In the genomic region with DNA sequence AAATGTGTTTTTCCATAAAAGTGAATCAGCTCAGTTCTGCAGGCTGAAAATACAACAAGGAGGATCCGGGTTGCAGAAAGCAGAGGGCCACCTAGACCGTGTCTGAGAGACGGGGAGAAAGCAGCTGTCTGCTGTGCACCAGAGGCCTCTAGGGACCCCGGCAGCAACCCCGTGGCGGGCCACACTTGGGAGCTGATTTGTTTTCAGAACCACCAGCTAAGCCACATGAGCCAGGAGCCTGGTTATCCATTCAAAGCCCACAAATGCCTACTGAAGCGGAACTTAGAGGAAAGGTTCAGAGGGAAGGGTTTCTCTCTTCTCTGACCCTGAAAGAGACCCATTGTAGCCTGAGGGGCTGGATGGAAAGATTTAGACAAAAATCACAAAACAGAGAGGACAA, we compare ENCODE assay signal across 20 cellular contexts. TPM values are rescaled to one million over a fixed set of nuclear protein-coding genes. Genes with fewer than 3 reads are reported as not detected.
DNase-seq lines count a peak whose midpoint lies in the region; ATAC-seq, FAIRE-seq and TF ChIP-seq lines count a peak whose summit lies in the region.
"Had no signal": no experiment of that assay in that cellular context is flagged by ENCODE, and none has a peak within 500 bp of the region (broad histone marks: within the 10 kb centered on the region; RNA-seq: fewer than 3 reads in every experiment).

No MANE protein-coding gene starts in this region.

- H3K9me3 ChIP-seq in H1 (ENCODE audit: insufficient read depth in 2 of 2, low read depth in 1 of 2, low read length in 1 of 2) (no peaks in the 10 kb centered on the region), neuronal stem cell (replicated peaks in 1 of 2; ENCODE audit: control insufficient read depth in 2 of 2, insufficient read depth in 1 of 2, low read depth in 1 of 2, low read length in 2 of 2) (no peaks in the 10 kb centered on the region), heart right ventricle (no peaks in the 10 kb centered on the region)
- H3K9me3 ChIP-seq: neutrophil, testis had no signal

- TF ChIP-seq RAD21 in H1 (IDR thresholded peaks at IDR 0.05 in 1 of 2, conservative IDR thresholded peaks at IDR 0.05 in 1 of 2; ENCODE audit: low read depth in 2 of 2, low read length in 2 of 2), result no peak; a peak in 1 of 4 replicates

- WGBS in H1 (ENCODE audit: extremely low coverage in 1 of 2, insufficient coverage in 1 of 2, insufficient read length in 1 of 2, insufficient replicate concordance in 2 of 2, low coverage in 1 of 2, low lambda C conversion rate in 2 of 2, missing lambda C conversion rate in 1 of 2), 2 experiments, result 90% methylated on average over 7 of the region's 7 CpGs; no CpG with 5 or more reads in 1 of the 2 experiments
- WGBS in neuronal stem cell (ENCODE audit: extremely low coverage in 2 of 2, insufficient read length in 2 of 2, insufficient replicate concordance in 1 of 2), 2 donors, result no CpG with 5 or more reads among the region's 7 CpGs
- WGBS in heart right ventricle, 2 donors, result 80 to 83% methylated on average over 7 of the region's 7 CpGs

- H3K36me3 ChIP-seq in H1 (ENCODE audit: control insufficient read depth in 2 of 4, insufficient read depth in 4 of 4, low read length in 3 of 4) (no peaks in the 10 kb centered on the region), neuronal stem cell (replicated peaks in 1 of 2; ENCODE audit: control insufficient read depth in 2 of 2, insufficient read depth in 2 of 2, low read length in 2 of 2) (no peaks in the 10 kb centered on the region), heart right ventricle (no peaks in the 10 kb centered on the region)
- H3K36me3 ChIP-seq: neutrophil had no signal

- FAIRE-seq in H1 (lab: Jason Lieb, UNC), result no peak
- FAIRE-seq: astrocyte had no signal

- ATAC-seq in GM18861 (IDR thresholded peaks at IDR 0.05; ENCODE audit: unreplicated experiment) (peak; percentile 54), GM21360 (IDR thresholded peaks at IDR 0.05; ENCODE audit: unreplicated experiment) (no peak), HG03378 (IDR thresholded peaks at IDR 0.05; ENCODE audit: unreplicated experiment) (no peak), heart right ventricle (no peak)

- H3K27ac ChIP-seq in H1 (ENCODE audit: low read depth, low read length) (no peak overlapping the region), neuronal stem cell (replicated peaks; ENCODE audit: low read length) (no peak overlapping the region), heart right ventricle (no peak overlapping the region)
- H3K27ac ChIP-seq: neutrophil, testis had no signal

- TF ChIP-seq POLR2A in NB4 (IDR thresholded peaks at IDR 0.05; ENCODE audit: extremely low read depth, insufficient read length) (no peak), H1 (IDR thresholded peaks at IDR 0.05; ENCODE audit: control extremely low read depth in 1 of 2, low read depth in 2 of 2, low read length in 2 of 2) (no peak)

- peak; percentile 26 for DNase-seq in NB4 (ENCODE audit: low read depth)
- no peak for DNase-seq in H1 (ENCODE audit: low read depth in 1 of 2, low spot score in 2 of 2)
- peak; percentile 46 for DNase-seq in neuronal stem cell (ENCODE audit: low spot score)
- no peak for DNase-seq in NOMO-1 (lab: John Stamatoyannopoulos, UW; ENCODE audit: unreplicated experiment in 2 of 2)
- no peak for DNase-seq in heart right ventricle
- DNase-seq: activated naive CD4-positive, alpha-beta T cell; cortex of kidney; DMS 273 treated with DMSO at 0.1 percent for 48 hours; foreskin melanocyte; mesendoderm; NCI-H2227 treated with DMSO at 0.1 percent for 48 hours; SHP77; stimulated activated CD4-positive, alpha-beta T cell treated with anti-CD3 and anti-CD28 coated beads, Interleukin-4, amount 100 ng/mL, for 24 hours; stimulated activated CD8-positive, alpha-beta memory T cell treated with anti-CD3 and anti-CD28 coated beads, Interleukin-4, amount 100 ng/mL, for 48 hours; testis had no signal

- H2BK15ac ChIP-seq in H1 (ENCODE audit: low read length) (no peak overlapping the region), neuronal stem cell (ENCODE audit: low read length) (no peak overlapping the region)

- no peaks in the 10 kb centered on the region for H3K79me1 ChIP-seq in H1 (ENCODE audit: low read depth, low read length)
- no peaks in the 10 kb centered on the region for H3K79me1 ChIP-seq in neuronal stem cell (ENCODE audit: low read depth, low read length)

- intact Hi-C loops in heart right ventricle (cut with DNase I), result no loop called here

- H3K4me1 ChIP-seq in H1 (replicated peaks in 1 of 4; ENCODE audit: control insufficient read depth in 3 of 4, insufficient read depth in 4 of 4, low read length in 3 of 4) (no peaks in the 10 kb centered on the region; a peak in 2 of 7 replicates), neuronal stem cell (ENCODE audit: control insufficient read depth in 2 of 2, insufficient read depth in 1 of 2, low read depth in 1 of 2, low read length in 2 of 2) (peaks cover 13 to 18% of the 10 kb centered on the region in 2 donors), heart right ventricle (no peaks in the 10 kb centered on the region)
- H3K4me1 ChIP-seq: testis had no signal

- no peak overlapping the region for H3K56ac ChIP-seq in H1 (replicated peaks; ENCODE audit: insufficient read length, low read depth, low read length)

- H4K20me1 ChIP-seq in H1 (replicated peaks in 1 of 2; ENCODE audit: control insufficient read depth in 1 of 2, insufficient read depth in 2 of 2, low read length in 2 of 2), result no peaks in the 10 kb centered on the region

- H4K5ac ChIP-seq in H1 (ENCODE audit: insufficient read length, low read depth, low read length), result no peak overlapping the region

- H2AFZ ChIP-seq in H1 (ENCODE audit: low read length), result 0 out of 2 replicates have a peak overlapping the region, but pooled peaks have one; percentile 9
- H2AFZ ChIP-seq in neuronal stem cell (ENCODE audit: low read length), result no peak overlapping the region

- no peak overlapping the region for H3K18ac ChIP-seq in H1 (ENCODE audit: extremely low read depth, low read length)
- H3K18ac ChIP-seq in neuronal stem cell (ENCODE audit: low read length), result no peak overlapping the region

- no peak for TF ChIP-seq CTCF in NB4 (IDR thresholded peaks at IDR 0.05; ENCODE audit: low read depth, low read length)
- TF ChIP-seq CTCF in H1 (IDR thresholded peaks at IDR 0.05; ENCODE audit: control extremely low read depth in 1 of 3, insufficient read depth in 1 of 3, low read depth in 1 of 3, low read length in 3 of 3), result no peak
- TF ChIP-seq CTCF in heart right ventricle (IDR thresholded peaks at IDR 0.05), result no peak

- no peak overlapping the region for H3K4me2 ChIP-seq in H1 (ENCODE audit: insufficient read depth in 1 of 2, low read depth in 2 of 2, low read length in 2 of 2)
- no peak overlapping the region for H3K4me2 ChIP-seq in neuronal stem cell (ENCODE audit: insufficient read depth, low read length, poor library complexity, severe bottlenecking)

- CTCF ChIA-PET in H1 (lab: Charles Lee; ENCODE audit: partially characterized antibody), result interaction anchor here (0.5 to 1.3 kb wide), 4 partner anchors 11 to 467 kb away, joined by 3 to 4 read pairs (median 4); no protein-coding TSS in a partner anchor

- POLR2A ChIA-PET in H1 (lab: Charles Lee; ENCODE audit: partially characterized antibody), result no interaction called here

- no peak overlapping the region for H2BK12ac ChIP-seq in H1 (ENCODE audit: low read depth, low read length)
- H2BK12ac ChIP-seq in neuronal stem cell (ENCODE audit: low read length), result no peak overlapping the region

- no peak overlapping the region for H4K91ac ChIP-seq in H1 (replicated peaks; ENCODE audit: insufficient read length, low read length)
- no peak overlapping the region for H4K91ac ChIP-seq in neuronal stem cell (ENCODE audit: low read depth, low read length, poor library complexity)

- H3K4me3 ChIP-seq in NB4 (ENCODE audit: low read depth, low read length), result no peak overlapping the region
- H3K4me3 ChIP-seq in H1 (ENCODE audit: extremely low read depth in 1 of 4, insufficient read depth in 2 of 4, low read depth in 3 of 4, low read length in 4 of 4), result no peak overlapping the region
- no peak overlapping the region for H3K4me3 ChIP-seq in neuronal stem cell (ENCODE audit: low read length in 2 of 2)
- no peak overlapping the region for H3K4me3 ChIP-seq in heart right ventricle
- H3K4me3 ChIP-seq: testis had no signal

- H2AK5ac ChIP-seq in H1 (ENCODE audit: low read depth, low read length), result no peak overlapping the region
- no peak overlapping the region for H2AK5ac ChIP-seq in neuronal stem cell (ENCODE audit: low read depth, low read length)

- no peak overlapping the region for H2BK20ac ChIP-seq in H1 (ENCODE audit: low read length)

- H3K23me2 ChIP-seq in H1 (ENCODE audit: low read depth, low read length), result no peaks in the 10 kb centered on the region

- H3K79me2 ChIP-seq in H1 (ENCODE audit: control insufficient read depth in 1 of 2, insufficient read depth in 2 of 2, low read length in 2 of 2), result no peaks in the 10 kb centered on the region

- no peak overlapping the region for H4K8ac ChIP-seq in H1 (ENCODE audit: extremely low read depth, insufficient read depth, low read length)
- no peak overlapping the region for H4K8ac ChIP-seq in neuronal stem cell (ENCODE audit: low read depth, low read length)

- no peak overlapping the region for H3K23ac ChIP-seq in H1 (ENCODE audit: insufficient read length)
- H3K23ac ChIP-seq in neuronal stem cell (ENCODE audit: low read depth, low read length, poor library complexity), result no peak overlapping the region

- no peak overlapping the region for H2BK120ac ChIP-seq in H1 (replicated peaks; ENCODE audit: low read depth, low read length)
- H2BK120ac ChIP-seq in neuronal stem cell (ENCODE audit: low read depth, low read length), result no peak overlapping the region

- H3K9ac ChIP-seq in H1 (replicated peaks in 1 of 4; ENCODE audit: extremely low read depth in 1 of 4, low read depth in 3 of 4, low read length in 3 of 4), result no peak overlapping the region
- H3K9ac ChIP-seq in neuronal stem cell (ENCODE audit: low read depth, low read length, poor library complexity), result no peak overlapping the region

- TF ChIP-seq EP300 in H1 (IDR thresholded peaks at IDR 0.05; ENCODE audit: borderline replicate concordance in 1 of 2, low read depth in 2 of 2, low read length in 2 of 2), result no peak

- H3K4ac ChIP-seq in H1 (replicated peaks; ENCODE audit: insufficient read length, low read depth, low read length), result no peak overlapping the region
- no peak overlapping the region for H3K4ac ChIP-seq in neuronal stem cell (ENCODE audit: low read length)

- H3K27me3 ChIP-seq in H1 (replicated peaks in 1 of 4; ENCODE audit: control insufficient read depth in 3 of 4, extremely low read depth in 1 of 4, insufficient read depth in 3 of 4, low read length in 3 of 4) (peaks cover 0 to 2% (median 0%) of the 10 kb centered on the region in 4 experiments; a peak in 1 of 7 replicates), neuronal stem cell (ENCODE audit: control insufficient read depth in 3 of 3, insufficient read depth in 3 of 3, low read depth in 1 of 3, low read length in 3 of 3) (no peaks in the 10 kb centered on the region), heart right ventricle (no peaks in the 10 kb centered on the region)
- H3K27me3 ChIP-seq: testis had no signal

- H2BK5ac ChIP-seq in H1 (ENCODE audit: low read depth, low read length), result no peak overlapping the region
- H2BK5ac ChIP-seq in neuronal stem cell (ENCODE audit: low read length), result no peak overlapping the region

- H3K14ac ChIP-seq in H1 (ENCODE audit: insufficient read length) (no peak overlapping the region), neuronal stem cell (ENCODE audit: low read length) (no peak overlapping the region)

RNA-seq across cellular contexts. Expression of gene ID2, which starts 28.4 kb away (rescaled TPM):
- total RNA-seq in H1 (2021; fragmentation: NEBNext Ultra II Directional; extraction: Animal tissue kit (Norgen Biotek cat#: 25700)), result 36.7 and 37.1 TPM in 2 replicates
- polyA plus RNA-seq in H1 (2011; rRNA removed), result 163 and 214 TPM in 2 replicates
- 163 TPM for polyA plus RNA-seq in H1 (2011; cell fraction: cytosol; rRNA removed)
- 221 TPM for polyA plus RNA-seq in H1 (2011; cell fraction: nucleus; rRNA removed)
- 58.1 to 89.9 TPM (median 65.4 TPM) in 4 replicates for polyA plus RNA-seq in H1 (2012, experiment 1 of 2)
- polyA plus RNA-seq in H1 (2012, experiment 2 of 2), result 43.9 TPM
- 21.4 TPM for polyA plus RNA-seq in H1 (2013, experiment 1 of 2)
- polyA plus RNA-seq in H1 (2013, experiment 2 of 2), result 22.4 TPM
- 89.2 and 91.6 TPM in 2 replicates for polyA minus RNA-seq in H1 (2011; rRNA and poly(A)+ RNA removed)
- polyA minus RNA-seq in H1 (2011; cell fraction: cytosol; rRNA and poly(A)+ RNA removed), result 52.3 TPM
- polyA minus RNA-seq in H1 (2011; cell fraction: nucleus; rRNA and poly(A)+ RNA removed), result 89.9 TPM
- polyA plus RNA-seq in neuronal stem cell (2013, experiment 1 of 2), result 252 TPM
- 263 TPM for polyA plus RNA-seq in neuronal stem cell (2013, experiment 2 of 2)
- total RNA-seq in heart right ventricle, result 10 to 100 TPM; 20.8 to 49.7 (median 27.2) TPM
- polyA plus RNA-seq in heart right ventricle, result 100 to 1,000 TPM in 1 of 2 donors, 10 to 100 TPM in 1; 70.3 to 113 TPM

Comparison
In these comparisons a context has a peak if more than half of its experiments do, and no peak if none do; other contexts are left out.
1. DNase-seq: peak in NB4 (single experiment) and neuronal stem cell (single experiment); none in H1 (0 of 2), NOMO-1 (0 of 2) and heart right ventricle (0 of 2).